10 cellular contexts compared by ENCODE assay signal in genomic region chr4:40321671-40322131, GRCh38. TPM values are rescaled to one million over a fixed set of nuclear protein-coding genes. Genes with fewer than 3 reads are reported as not detected.
DNase-seq lines count a peak whose midpoint lies in the region; ATAC-seq lines count a peak whose summit lies in the region.
"Had no signal": no experiment of that assay in that cellular context is flagged by ENCODE, and none has a peak within 500 bp of the region (broad histone marks: within the 10 kb centered on the region; RNA-seq: fewer than 3 reads in every experiment).

No MANE protein-coding gene starts in this region.

- ATAC-seq in HG02885 (IDR thresholded peaks at IDR 0.05; ENCODE audit: poor library complexity, unreplicated experiment) = no peak

- no peak overlapping the region for H3K9ac ChIP-seq in BLaER1 treated with 17β-estradiol and CSF1 and Interleukin-3, amounts not matched to agents 10 nM and 100 nM

- H3K27me3 ChIP-seq in BLaER1 treated with 17β-estradiol and CSF1 and Interleukin-3, amounts not matched to agents 10 nM and 100 nM = no peaks in the 10 kb centered on the region
- H3K27me3 ChIP-seq: ovary had no signal

- no peaks in the 10 kb centered on the region for H3K36me3 ChIP-seq in BLaER1 treated with 17β-estradiol and CSF1 and Interleukin-3, amounts not matched to agents 10 nM and 100 nM
- H3K36me3 ChIP-seq: ovary had no signal

- DNase-seq in NCI-H1417 (lab: John Stamatoyannopoulos, UW) = peak; percentile 29 to 69 (median 39)
- DNase-seq in amniotic stem cell (lab: John Stamatoyannopoulos, UW) = peak; percentile 60
- peak; percentile 15 to 63 for DNase-seq in lung microvascular endothelial cell (ENCODE audit: low read depth in 2 of 2)
- DNase-seq in HK-2 (ENCODE audit: unreplicated experiment) = no peak
- DNase-seq in effector CD8-positive, alpha-beta T cell (lab: John Stamatoyannopoulos, UW) = no peak
- DNase-seq in stimulated activated CD4-positive, alpha-beta T cell treated with anti-CD3 and anti-CD28 coated beads, Interleukin-4, amount 100 ng/mL, for 4 hours = no peak
- DNase-seq: activated CD4-positive, CD25-positive, alpha-beta regulatory T cell; ovary had no signal

- H3K4me1 ChIP-seq in BLaER1 treated with 17β-estradiol and CSF1 and Interleukin-3, amounts not matched to agents 10 nM and 100 nM = peaks cover 42 to 87% (median 63%) of the 10 kb centered on the region in 10 experiments

- H3K9me3 ChIP-seq in BLaER1 treated with 17β-estradiol and CSF1 and Interleukin-3, amounts not matched to agents 10 nM and 100 nM (replicated peaks in 1 of 11) = no peaks in the 10 kb centered on the region
- H3K9me3 ChIP-seq: ovary had no signal

- no peaks in the 10 kb centered on the region for H4K20me1 ChIP-seq in BLaER1 treated with 17β-estradiol and CSF1 and Interleukin-3, amounts not matched to agents 10 nM and 100 nM

- no peak overlapping the region for H3K4me3 ChIP-seq in BLaER1 treated with 17β-estradiol and CSF1 and Interleukin-3, amounts not matched to agents 10 nM and 100 nM
- H3K4me3 ChIP-seq: ovary had no signal

- H3K27ac ChIP-seq in BLaER1 treated with 17β-estradiol and CSF1 and Interleukin-3, amounts not matched to agents 10 nM and 100 nM = peak overlapping the region in 7 of 11 experiments; percentile 6 to 58 (median 35); a peak in 10 of 22 replicates
- H3K27ac ChIP-seq: ovary had no signal

- H3K4me2 ChIP-seq in BLaER1 treated with 17β-estradiol and CSF1 and Interleukin-3, amounts not matched to agents 10 nM and 100 nM = peak overlapping the region; percentile 20 to 74 (median 52)

RNA-seq across cellular contexts. Expression of gene CHRNA9, which starts 13.4 kb away (rescaled TPM):
- total RNA-seq in lung microvascular endothelial cell = not detected in 2 replicates

Comparison
In these comparisons a context has a peak if more than half of its experiments do, and no peak if none do; other contexts are left out.
1. DNase-seq: peak in NCI-H1417 (3 of 3), amniotic stem cell (single experiment) and lung microvascular endothelial cell (2 of 2); none in HK-2 (single experiment), effector CD8-positive, alpha-beta T cell (single experiment) and stimulated activated CD4-positive, alpha-beta T cell treated with anti-CD3 and anti-CD28 coated beads, Interleukin-4, amount 100 ng/mL, for 4 hours (0 of 2).